ENCODE assay signal across 8 cellular contexts in the genomic region with DNA sequence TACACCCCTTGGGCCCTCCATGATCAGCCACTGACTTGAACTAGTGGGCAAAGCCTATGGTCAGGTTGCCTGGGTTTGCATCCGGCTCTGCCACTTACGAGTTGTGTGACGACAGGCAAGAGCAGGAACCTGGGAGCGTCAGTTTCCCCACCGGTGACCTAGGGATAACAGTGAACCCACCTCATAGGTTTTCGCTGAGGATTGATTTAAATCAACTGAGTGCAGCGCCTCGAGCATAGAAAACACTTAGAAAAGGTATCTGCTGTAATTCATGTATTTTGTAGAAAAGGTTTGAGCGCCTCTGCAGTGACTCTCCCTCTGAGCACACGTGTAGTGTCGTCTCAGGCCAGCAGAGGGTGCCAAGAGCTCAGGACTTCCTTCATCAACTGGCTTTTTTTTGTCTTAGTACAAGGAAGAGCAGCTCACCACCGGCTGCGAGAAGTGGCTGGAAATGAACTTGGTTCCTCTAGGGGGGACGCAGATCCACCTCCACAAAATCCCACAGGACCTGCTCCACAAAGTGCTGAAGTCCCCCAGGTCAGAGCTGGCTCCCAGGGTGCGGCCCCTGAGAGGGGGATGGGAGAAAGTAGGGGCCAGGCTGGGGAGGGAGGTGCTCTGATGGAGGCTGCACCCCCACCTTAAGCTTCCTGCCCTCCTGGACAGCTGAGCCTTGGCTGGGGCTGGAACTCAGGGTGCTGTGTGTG. TPM values are rescaled to one million over a fixed set of nuclear protein-coding genes. Genes with fewer than 3 reads are reported as not detected.
A peak's percentile ranks its signal among the peaks of the same experiment; 100 is the strongest.
DNase-seq lines count a peak whose midpoint lies in the region; ATAC-seq, FAIRE-seq and TF ChIP-seq lines count a peak whose summit lies in the region.

No MANE protein-coding gene starts in this region.

- no peak overlapping the region for H3K27ac ChIP-seq in ACC112 (ENCODE audit: low read depth, low read length)
- no peak overlapping the region for H3K27ac ChIP-seq in endothelial cell of umbilical vein (ENCODE audit: insufficient read depth, low read depth, low read length)

- peak; percentile 84 for ATAC-seq in GM18511 (IDR thresholded peaks at IDR 0.05; ENCODE audit: unreplicated experiment)
- peak; percentile 75 for ATAC-seq in HG03571 (IDR thresholded peaks at IDR 0.05; ENCODE audit: unreplicated experiment)

- H3K9me1 ChIP-seq in endothelial cell of umbilical vein (replicated peaks; ENCODE audit: control insufficient read depth, extremely low read depth, insufficient read depth, low read length) = no peaks in the 10 kb centered on the region

- no peaks in the 10 kb centered on the region for H4K20me1 ChIP-seq in endothelial cell of umbilical vein (replicated peaks; ENCODE audit: control insufficient read depth, extremely low read depth, insufficient read depth, low read length)

- POLR2A ChIA-PET in endothelial cell of umbilical vein (lab: Charles Lee) = interaction anchor here (1.8 kb wide), 1 partner anchor 12 kb away, joined by 5 read pairs; no protein-coding TSS in a partner anchor

- H2AFZ ChIP-seq in ACC112 (ENCODE audit: low read length, unreplicated experiment) = peak overlapping the region; percentile 10
- H2AFZ ChIP-seq in endothelial cell of umbilical vein (ENCODE audit: low read depth, low read length) = peak overlapping the region; percentile 95

- DNase-seq in NOMO-1 (lab: John Stamatoyannopoulos, UW; ENCODE audit: unreplicated experiment in 2 of 2) = peak; percentile 54 to 66
- DNase-seq in activated CD8-positive, alpha-beta memory T cell treated with anti-CD3 and anti-CD28 coated beads, Interleukin-2, amount 50 U/mL, for 24 hours (ENCODE audit: extremely low read depth) = peak; percentile 23
- peak; percentile 85 for DNase-seq in endothelial cell of umbilical vein (ENCODE audit: low read depth, low spot score)
- DNase-seq in mucosa of gallbladder (ENCODE audit: low spot score) = peak; percentile 74
- DNase-seq in stimulated activated CD8-positive, alpha-beta memory T cell treated with anti-CD3 and anti-CD28 coated beads, Interleukin-4, amount 100 ng/mL, for 24 hours (ENCODE audit: low read depth) = peak; percentile 52

- no peaks in the 10 kb centered on the region for H3K9me3 ChIP-seq in endothelial cell of umbilical vein (replicated peaks; ENCODE audit: control insufficient read depth, insufficient read depth, low read length)

- peak overlapping the region; percentile 19 for H3K4me2 ChIP-seq in endothelial cell of umbilical vein (ENCODE audit: insufficient read depth, low read length)

- H3K79me2 ChIP-seq in ACC112 (ENCODE audit: control insufficient read depth, insufficient read depth, low read length, unreplicated experiment) (no peaks in the 10 kb centered on the region), endothelial cell of umbilical vein (ENCODE audit: control insufficient read depth, insufficient read depth, low read length) (no peaks in the 10 kb centered on the region)

- H3K4me3 ChIP-seq in ACC112 (ENCODE audit: low read depth, low read length) = peak overlapping the region; percentile 35; the same call in 1 of the 2 replicates
- no peak overlapping the region for H3K4me3 ChIP-seq in endothelial cell of umbilical vein (replicated peaks in 1 of 3; ENCODE audit: insufficient read depth in 1 of 3, low read depth in 1 of 3, low read length in 3 of 3)

- BruUV-seq in endothelial cell of umbilical vein (replicated peaks; lab: Mats Ljungman, UMichigan) = no TSS peak

- H3K4me1 ChIP-seq in ACC112 (ENCODE audit: control insufficient read depth, insufficient read depth, low read length, unreplicated experiment) (peaks cover 13% of the 10 kb centered on the region), endothelial cell of umbilical vein (ENCODE audit: control insufficient read depth, extremely low read depth, insufficient read depth, low read length) (no peaks in the 10 kb centered on the region)

- peak; percentile 97 for FAIRE-seq in endothelial cell of umbilical vein (lab: Jason Lieb, UNC)

- TF ChIP-seq POLR2A in endothelial cell of umbilical vein (IDR thresholded peaks at IDR 0.05; ENCODE audit: low read depth, low read length) = no peak

- CTCF ChIA-PET in endothelial cell of umbilical vein (lab: Charles Lee) = interaction anchor here (0.6 to 4.1 kb wide), 83 partner anchors 8 to 834 kb away, joined by 3 to 191 read pairs (median 4); a partner anchor contains a TSS

- dilution Hi-C loops in endothelial cell of umbilical vein (cut with MboI; ENCODE audit: extremely low pct_ligation_motif_present, low sequenced_read_pairs) = loop anchor here (25.0 kb wide), 1 partner anchor 139 kb away; no protein-coding TSS in a partner anchor

- TF ChIP-seq CTCF in endothelial cell of umbilical vein (IDR thresholded peaks at IDR 0.05; ENCODE audit: extremely low read depth in 1 of 2, insufficient read depth in 1 of 2, low read depth in 1 of 2, low read length in 2 of 2) = peak; percentile 81 to 96

- intact Hi-C loops in endothelial cell of umbilical vein (cut with micrococcal nuclease) = loop anchor here (1.0 to 2.0 kb wide), 7 partner anchors 44 to 405 kb away; a partner anchor contains a TSS

- H3K27me3 ChIP-seq in ACC112 (ENCODE audit: insufficient read depth, low read length) = 0 out of 2 replicates have a peak, but pooled peaks cover 6% of the 10 kb centered on the region
- H3K27me3 ChIP-seq in endothelial cell of umbilical vein (ENCODE audit: control insufficient read depth in 2 of 2, insufficient read depth in 2 of 2, low read length in 2 of 2) = no peaks in the 10 kb centered on the region

- H3K9ac ChIP-seq in endothelial cell of umbilical vein (replicated peaks; ENCODE audit: extremely low read depth, insufficient read depth, low read length) = peak overlapping the region; percentile 42

- H3K36me3 ChIP-seq in ACC112 (ENCODE audit: insufficient read depth, low read length) = no peaks in the 10 kb centered on the region
- no peaks in the 10 kb centered on the region for H3K36me3 ChIP-seq in endothelial cell of umbilical vein (ENCODE audit: control insufficient read depth in 2 of 2, extremely low read depth in 1 of 2, insufficient read depth in 2 of 2, low read length in 2 of 2)

TF ChIP-seq in endothelial cell of umbilical vein, 7 proteins besides CTCF, POLR2A, EP300 and RAD21:
- TF ChIP-seq GATA2 (IDR thresholded peaks at IDR 0.05; ENCODE audit: insufficient read depth, insufficient read length, low read depth, low read length) (no peak), EZH2 (IDR thresholded peaks at IDR 0.05; ENCODE audit: borderline replicate concordance, low read depth, low read length, severe bottlenecking) (no peak), JUN (IDR thresholded peaks at IDR 0.05; ENCODE audit: borderline replicate concordance, insufficient read depth, insufficient read length, low read depth) (no peak), FOS (IDR thresholded peaks at IDR 0.05; ENCODE audit: borderline replicate concordance, insufficient read depth, low read length) (no peak), MYC (IDR thresholded peaks at IDR 0.05; ENCODE audit: low read depth, low read length) (no peak), POLR2AphosphoS5 (IDR thresholded peaks at IDR 0.05; ENCODE audit: insufficient read depth, low read depth, low read length) (no peak)
- TF ChIP-seq, protein P1, sequence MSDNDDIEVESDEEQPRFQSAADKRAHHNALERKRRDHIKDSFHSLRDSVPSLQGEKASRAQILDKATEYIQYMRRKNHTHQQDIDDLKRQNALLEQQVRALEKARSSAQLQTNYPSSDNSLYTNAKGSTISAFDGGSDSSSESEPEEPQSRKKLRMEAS (IDR thresholded peaks at IDR 0.05; ENCODE audit: insufficient read depth, insufficient read length) = peak; percentile 71

RNA-seq across cellular contexts. Expression of a gene that starts 27.7 kb away (rescaled TPM):
- total RNA-seq in endothelial cell of umbilical vein = 0.78 TPM in 1 of 2 replicates, not detected in the other
- polyA plus RNA-seq in endothelial cell of umbilical vein = 0.04 and 0.06 TPM in 2 replicates
- polyA plus RNA-seq in endothelial cell of umbilical vein (2011; cell fraction: cytosol; rRNA removed) = 0.11 and 0.13 TPM in 2 replicates
- 0.42 and 0.49 TPM in 2 replicates for polyA plus RNA-seq in endothelial cell of umbilical vein (2011; cell fraction: nucleus; rRNA removed)
- 0.18 TPM in 1 of 2 replicates, not detected in the other for polyA plus RNA-seq in endothelial cell of umbilical vein (2012)
- polyA minus RNA-seq in endothelial cell of umbilical vein = not detected in 2 replicates
- not detected for polyA minus RNA-seq in endothelial cell of umbilical vein (2011; cell fraction: cytosol; rRNA and poly(A)+ RNA removed)
- polyA minus RNA-seq in endothelial cell of umbilical vein (2011; cell fraction: nucleus; rRNA and poly(A)+ RNA removed) = not detected in 2 replicates
- 1.2 TPM for total RNA-seq in mucosa of gallbladder

Comparison
In these comparisons a context has a peak if more than half of its experiments do, and no peak if none do; other contexts are left out.
1. DNase-seq: peak in every context shown above with its lines; median percentile 85 in endothelial cell of umbilical vein; 74 in mucosa of gallbladder; 60 in NOMO-1; 52 in stimulated activated CD8-positive, alpha-beta memory T cell treated with anti-CD3 and anti-CD28 coated beads, Interleukin-4, amount 100 ng/mL, for 24 hours; 23 in activated CD8-positive, alpha-beta memory T cell treated with anti-CD3 and anti-CD28 coated beads, Interleukin-2, amount 50 U/mL, for 24 hours.